ENCODE assay signal across 32 cellular contexts in genomic region chr1:63266857-63267256, GRCh38. TPM values are rescaled to one million over a fixed set of nuclear protein-coding genes. Genes with fewer than 3 reads are reported as not detected.
"Had no signal": no experiment of that assay in that cellular context is flagged by ENCODE, and none has a peak within 500 bp of the region (broad histone marks: within the 10 kb centered on the region; RNA-seq: fewer than 3 reads in every experiment).

No MANE protein-coding gene starts in this region.

- H3K27me3 ChIP-seq: testis, thyroid gland, tibial artery, tibial nerve, transverse colon, upper lobe of left lung, upper lobe of right lung, uterus, vagina had no signal

- H3K27ac Mint-ChIP-seq: stimulated activated effector memory CD8-positive, alpha-beta T cell treated with anti-CD3 and anti-CD28 coated beads, Interleukin-12 subunit alpha, Interleukin-12 subunit beta, amount 100 ng/mL, for 72 hours; stimulated activated memory B cell treated with anti-CD40 and anti-IgM and Interleukin-4, amounts not matched to agents 10 μg/mL and 1 μg/mL and 100 μg/mL, for 72 hours; stimulated activated naive B cell treated with anti-CD40 and anti-IgM and Interleukin-4, amounts not matched to agents 10 μg/mL and 1 μg/mL and 100 μg/mL, for 72 hours; stimulated activated naive CD8-positive, alpha-beta T cell treated with anti-CD3 and anti-CD28 coated beads, Interleukin-15, amount 100 ng/mL, for 72 hours; stimulated activated naive CD8-positive, alpha-beta T cell treated with anti-CD3 and anti-CD28 coated beads, Interleukin-15, Interleukin-2, amounts not matched to agents 100 ng/mL and 50 ng/mL, for 24 hours; type B pancreatic cell had no signal

- H3K4me3 Mint-ChIP-seq: stimulated activated effector memory CD8-positive, alpha-beta T cell treated with anti-CD3 and anti-CD28 coated beads, Interleukin-12 subunit alpha, Interleukin-12 subunit beta, amount 100 ng/mL, for 72 hours; stimulated activated memory B cell treated with anti-CD40 and anti-IgM and Interleukin-4, amounts not matched to agents 10 μg/mL and 1 μg/mL and 100 μg/mL, for 72 hours; stimulated activated naive B cell treated with anti-CD40 and anti-IgM and Interleukin-4, amounts not matched to agents 10 μg/mL and 1 μg/mL and 100 μg/mL, for 72 hours; stimulated activated naive CD8-positive, alpha-beta T cell treated with anti-CD3 and anti-CD28 coated beads, Interleukin-15, amount 100 ng/mL, for 72 hours; stimulated activated naive CD8-positive, alpha-beta T cell treated with anti-CD3 and anti-CD28 coated beads, Interleukin-15, Interleukin-2, amounts not matched to agents 100 ng/mL and 50 ng/mL, for 24 hours; type B pancreatic cell had no signal

- H3K9me3 Mint-ChIP-seq: stimulated activated effector memory CD8-positive, alpha-beta T cell treated with anti-CD3 and anti-CD28 coated beads, Interleukin-12 subunit alpha, Interleukin-12 subunit beta, amount 100 ng/mL, for 72 hours; stimulated activated memory B cell treated with anti-CD40 and anti-IgM and Interleukin-4, amounts not matched to agents 10 μg/mL and 1 μg/mL and 100 μg/mL, for 72 hours; stimulated activated naive B cell treated with anti-CD40 and anti-IgM and Interleukin-4, amounts not matched to agents 10 μg/mL and 1 μg/mL and 100 μg/mL, for 72 hours; stimulated activated naive CD8-positive, alpha-beta T cell treated with anti-CD3 and anti-CD28 coated beads, Interleukin-15, amount 100 ng/mL, for 72 hours; stimulated activated naive CD8-positive, alpha-beta T cell treated with anti-CD3 and anti-CD28 coated beads, Interleukin-15, Interleukin-2, amounts not matched to agents 100 ng/mL and 50 ng/mL, for 24 hours; type B pancreatic cell had no signal

- FAIRE-seq: urothelium cell line had no signal

- DNase-seq: stimulated activated CD4-positive, alpha-beta T cell treated with anti-CD3 and anti-CD28 coated beads, Interleukin-2, amount 100 ng/mL, for 48 hours; stimulated activated CD4-positive, alpha-beta T cell treated with anti-CD3 and anti-CD28 coated beads, Interleukin-4, amount 100 ng/mL, for 1 hour; stimulated activated CD4-positive, alpha-beta T cell treated with anti-CD3 and anti-CD28 coated beads, Interleukin-4, amount 100 ng/mL, for 24 hours; stimulated activated CD4-positive, alpha-beta T cell treated with anti-CD3 and anti-CD28 coated beads, Interleukin-4, amount 100 ng/mL, for 4 hours; stimulated activated CD8-positive, alpha-beta memory T cell treated with anti-CD3 and anti-CD28 coated beads, Interleukin-4, amount 100 ng/mL, for 48 hours; stimulated activated naive B cell treated with anti-CD40 and anti-IgM and Interleukin-4, amounts not matched to agents 10 μg/mL and 1 μg/mL and 100 μg/mL, for 72 hours; stimulated activated naive CD4-positive, alpha-beta T cell; stimulated activated naive CD4-positive, alpha-beta T cell treated with Interleukin-2 at 50 U/mL for 16 hours; stimulated activated naive CD8-positive, alpha-beta T cell treated with anti-CD3 and anti-CD28 coated beads, Interleukin-15, amount 100 ng/mL, for 72 hours; stimulated activated naive CD8-positive, alpha-beta T cell treated with anti-CD3 and anti-CD28 coated beads, Interleukin-15, Interleukin-2, amounts not matched to agents 100 U/mL and 50 U/mL, for 24 hours; stomach; substantia nigra; testis; thyroid gland; tibial artery; transverse colon; trophoblast cell; upper lobe of left lung; upper lobe of right lung; uterus had no signal

- H3K27ac ChIP-seq: stomach, suprapubic skin, testis, thoracic aorta, thyroid gland, tibial artery, tibial nerve, transverse colon, upper lobe of left lung, upper lobe of right lung, uterus, vagina had no signal

- H3K4me1 ChIP-seq: stomach, suprapubic skin, testis, thyroid gland, tibial artery, tibial nerve, transverse colon, upper lobe of left lung, upper lobe of right lung, uterus, vagina had no signal

- H3K36me3 Mint-ChIP-seq: stimulated activated effector memory CD8-positive, alpha-beta T cell treated with anti-CD3 and anti-CD28 coated beads, Interleukin-12 subunit alpha, Interleukin-12 subunit beta, amount 100 ng/mL, for 72 hours; stimulated activated memory B cell treated with anti-CD40 and anti-IgM and Interleukin-4, amounts not matched to agents 10 μg/mL and 1 μg/mL and 100 μg/mL, for 72 hours; stimulated activated naive B cell treated with anti-CD40 and anti-IgM and Interleukin-4, amounts not matched to agents 10 μg/mL and 1 μg/mL and 100 μg/mL, for 72 hours; type B pancreatic cell had no signal

- H3K36me3 ChIP-seq: stomach, suprapubic skin, thoracic aorta, thyroid gland, tibial artery, tibial nerve, transverse colon, upper lobe of left lung, upper lobe of right lung, uterus, vagina had no signal

- ATAC-seq: stimulated activated effector memory CD8-positive, alpha-beta T cell treated with anti-CD3 and anti-CD28 coated beads, Interleukin-12 subunit alpha, Interleukin-12 subunit beta, amount 100 ng/mL, for 72 hours; stimulated activated memory B cell treated with anti-CD40 and anti-IgM and Interleukin-4, amounts not matched to agents 10 μg/mL and 1 μg/mL and 100 μg/mL, for 72 hours; stimulated activated naive B cell treated with anti-CD40 and anti-IgM and Interleukin-4, amounts not matched to agents 10 μg/mL and 1 μg/mL and 100 μg/mL, for 72 hours; stimulated activated naive CD8-positive, alpha-beta T cell treated with anti-CD3 and anti-CD28 coated beads, Interleukin-15, amount 100 ng/mL, for 72 hours; stimulated activated naive CD8-positive, alpha-beta T cell treated with anti-CD3 and anti-CD28 coated beads, Interleukin-15, Interleukin-2, amounts not matched to agents 100 U/mL and 50 U/mL, for 24 hours; upper lobe of right lung had no signal

- H3K4me1 Mint-ChIP-seq: stimulated activated effector memory CD8-positive, alpha-beta T cell treated with anti-CD3 and anti-CD28 coated beads, Interleukin-12 subunit alpha, Interleukin-12 subunit beta, amount 100 ng/mL, for 72 hours; stimulated activated memory B cell treated with anti-CD40 and anti-IgM and Interleukin-4, amounts not matched to agents 10 μg/mL and 1 μg/mL and 100 μg/mL, for 72 hours; stimulated activated naive B cell treated with anti-CD40 and anti-IgM and Interleukin-4, amounts not matched to agents 10 μg/mL and 1 μg/mL and 100 μg/mL, for 72 hours; stimulated activated naive CD8-positive, alpha-beta T cell treated with anti-CD3 and anti-CD28 coated beads, Interleukin-15, amount 100 ng/mL, for 72 hours had no signal

- H3K9me3 ChIP-seq: stomach, suprapubic skin, testis, thoracic aorta, thyroid gland, tibial artery, tibial nerve, transverse colon, upper lobe of left lung, upper lobe of right lung, uterus, vagina had no signal

- H3K4me3 ChIP-seq: stomach, suprapubic skin, testis, thoracic aorta, thyroid gland, tibial artery, tibial nerve, transverse colon, upper lobe of left lung, upper lobe of right lung, uterus, vagina had no signal

RNA-seq across cellular contexts. Expression of gene FOXD3, which starts 55.5 kb away (rescaled TPM):
- total RNA-seq: subcutaneous adipose tissue, temporal lobe, upper lobe of right lung, ureter, vagina had no signal
